In the genomic region with DNA sequence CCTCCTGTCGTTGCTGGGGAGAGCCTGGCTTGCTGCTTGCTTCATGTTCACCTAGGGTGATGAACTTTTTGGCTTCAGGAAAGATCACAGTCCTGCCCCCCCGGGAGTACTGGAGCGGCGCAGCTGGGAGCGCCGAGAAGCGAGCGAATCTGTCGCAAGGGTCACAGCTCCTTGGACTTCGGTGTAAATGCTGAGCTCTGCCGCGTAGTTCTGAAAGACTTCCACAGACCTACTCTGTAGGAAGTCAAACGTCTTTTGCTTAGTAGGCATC, we compare ENCODE assay signal across 8 cellular contexts. TPM values are rescaled to one million over a fixed set of nuclear protein-coding genes. Genes with fewer than 3 reads are reported as not detected.
DNase-seq lines count a peak whose midpoint lies in the region; ATAC-seq, FAIRE-seq and TF ChIP-seq lines count a peak whose summit lies in the region.

No MANE protein-coding gene starts in this region.

- POLR2A ChIA-PET in RWPE1 (lab: Yijun Ruan, JAX; ENCODE audit: low non-redundant PET) (interaction anchor here (0.6 kb wide), 1 partner anchor 194 kb away, joined by 3 read pairs; no protein-coding TSS in a partner anchor), endothelial cell of umbilical vein (lab: Charles Lee) (interaction anchor here (1.1 to 1.3 kb wide), 3 partner anchors 17 to 199 kb away, joined by 3 to 7 read pairs (median 4); no protein-coding TSS in a partner anchor)
- POLR2A ChIA-PET in naive thymus-derived CD4-positive, alpha-beta T cell (lab: Charles Lee), result interaction anchor here (0.5 to 2.7 kb wide), 2 partner anchors 11 to 12 kb away, joined by 3 to 10 read pairs; no protein-coding TSS in a partner anchor

- ATAC-seq in naive thymus-derived CD4-positive, alpha-beta T cell, result no peak
- ATAC-seq in HG03565 (IDR thresholded peaks at IDR 0.05; ENCODE audit: unreplicated experiment), result no peak

- peaks cover 0 to 3% of the 10 kb centered on the region in 2 experiments for H3K36me3 ChIP-seq in endothelial cell of umbilical vein (ENCODE audit: control insufficient read depth in 2 of 2, extremely low read depth in 1 of 2, insufficient read depth in 2 of 2, low read length in 2 of 2)
- peaks cover 0 to 30% (median 0%) of the 10 kb centered on the region in 3 experiments for H3K36me3 ChIP-seq in naive thymus-derived CD4-positive, alpha-beta T cell (ENCODE audit: control insufficient read depth in 2 of 3, insufficient read depth in 3 of 3, low read length in 3 of 3)

- peaks cover 0 to 15% (median 5%) of the 10 kb centered on the region in 5 donors for H3K36me3 Mint-ChIP-seq in naive thymus-derived CD4-positive, alpha-beta T cell

- peak overlapping the region; percentile 54 to 99 (median 98) for H3K27ac Mint-ChIP-seq in naive thymus-derived CD4-positive, alpha-beta T cell

- peak overlapping the region; percentile 45 for H2AFZ ChIP-seq in endothelial cell of umbilical vein (ENCODE audit: low read depth, low read length)

- no peaks in the 10 kb centered on the region for H3K27me3 ChIP-seq in endothelial cell of umbilical vein (ENCODE audit: control insufficient read depth in 2 of 2, insufficient read depth in 2 of 2, low read length in 2 of 2)
- H3K27me3 ChIP-seq in naive thymus-derived CD4-positive, alpha-beta T cell (ENCODE audit: control insufficient read depth in 2 of 2, insufficient read depth in 2 of 2, low read length in 2 of 2), result no peaks in the 10 kb centered on the region

- no peaks in the 10 kb centered on the region for H3K9me1 ChIP-seq in endothelial cell of umbilical vein (replicated peaks; ENCODE audit: control insufficient read depth, extremely low read depth, insufficient read depth, low read length)

- no peaks in the 10 kb centered on the region for H3K9me3 ChIP-seq in endothelial cell of umbilical vein (replicated peaks; ENCODE audit: control insufficient read depth, insufficient read depth, low read length)
- no peaks in the 10 kb centered on the region for H3K9me3 ChIP-seq in naive thymus-derived CD4-positive, alpha-beta T cell (ENCODE audit: control insufficient read depth in 2 of 3, low read length in 3 of 3)

- no peak for TF ChIP-seq CTCF in RWPE1 (conservative IDR thresholded peaks at IDR 0.05; ENCODE audit: low read depth)
- no peak for TF ChIP-seq CTCF in endothelial cell of umbilical vein (IDR thresholded peaks at IDR 0.05; ENCODE audit: extremely low read depth in 1 of 2, insufficient read depth in 1 of 2, low read depth in 1 of 2, low read length in 2 of 2)
- no peak for TF ChIP-seq CTCF in GM10266 (IDR thresholded peaks at IDR 0.05; ENCODE audit: control insufficient read depth, insufficient read depth, low read depth, missing control alignments)

- H3K9ac ChIP-seq in endothelial cell of umbilical vein (replicated peaks; ENCODE audit: extremely low read depth, insufficient read depth, low read length), result peak overlapping the region; percentile 90

- peaks cover 0 to 12% (median 0%) of the 10 kb centered on the region in 11 donors for H3K9me3 Mint-ChIP-seq in naive thymus-derived CD4-positive, alpha-beta T cell

- intact Hi-C loops in endothelial cell of umbilical vein (cut with micrococcal nuclease), result loop anchor here (10.0 kb wide), 2 partner anchors 371 to 459 kb away; no protein-coding TSS in a partner anchor
- intact Hi-C loops in naive thymus-derived CD4-positive, alpha-beta T cell (cut with micrococcal nuclease), result loop anchor here (5.0 to 10.0 kb wide), 5 partner anchors 101 to 1871 kb away; partner anchors contain the start of gene TUBGCP3 (in 1 of the 2)

- DNase-seq in NCI-H146 (lab: John Stamatoyannopoulos, UW), result peak; percentile 33
- no peak for DNase-seq in NCI-H146 treated with DMSO at 0.1 percent for 48 hours (lab: John Stamatoyannopoulos, UW; ENCODE audit: unreplicated experiment)
- DNase-seq in RWPE1 (ENCODE audit: low spot score), result no peak
- no peak for DNase-seq in endothelial cell of umbilical vein (ENCODE audit: low read depth, low spot score)
- DNase-seq in naive thymus-derived CD4-positive, alpha-beta T cell, result peak in 2 of 9 donors; percentile 12 to 17
- DNase-seq in GM10266 (ENCODE audit: extremely low spot score), result no peak
- DNase-seq in NCI-H1694 (lab: John Stamatoyannopoulos, UW), result no peak

- peaks cover 56% of the 10 kb centered on the region for H3K79me2 ChIP-seq in endothelial cell of umbilical vein (ENCODE audit: control insufficient read depth, insufficient read depth, low read length)

- CTCF ChIA-PET in RWPE1 (lab: Yijun Ruan, JAX) (interaction anchor here (0.6 kb wide), 1 partner anchor 1490 kb away, joined by 6 read pairs; no protein-coding TSS in a partner anchor), endothelial cell of umbilical vein (lab: Charles Lee) (interaction anchor here (0.7 to 2.3 kb wide), 6 partner anchors 12 to 104 kb away, joined by 3 to 9 read pairs (median 3); no protein-coding TSS in a partner anchor)
- CTCF ChIA-PET in naive thymus-derived CD4-positive, alpha-beta T cell (lab: Charles Lee), result no interaction called here

- no TSS peak for BruUV-seq in endothelial cell of umbilical vein (replicated peaks; lab: Mats Ljungman, UMichigan)

- peaks cover 18% of the 10 kb centered on the region for H3K4me1 ChIP-seq in endothelial cell of umbilical vein (ENCODE audit: control insufficient read depth, extremely low read depth, insufficient read depth, low read length)
- peaks cover 0 to 20% of the 10 kb centered on the region in 2 donors for H3K4me1 ChIP-seq in naive thymus-derived CD4-positive, alpha-beta T cell (ENCODE audit: control insufficient read depth in 2 of 2, insufficient read depth in 2 of 2, low read length in 2 of 2)

- TF ChIP-seq POLR2A in endothelial cell of umbilical vein (IDR thresholded peaks at IDR 0.05; ENCODE audit: low read depth, low read length), result no peak

- H3K4me3 ChIP-seq in endothelial cell of umbilical vein (replicated peaks in 1 of 3; ENCODE audit: insufficient read depth in 1 of 3, low read depth in 1 of 3, low read length in 3 of 3), result peak overlapping the region; percentile 65 to 89 (median 84)
- H3K4me3 ChIP-seq in naive thymus-derived CD4-positive, alpha-beta T cell (ENCODE audit: low read length), result peak overlapping the region; percentile 68

- H3K4me2 ChIP-seq in endothelial cell of umbilical vein (ENCODE audit: insufficient read depth, low read length), result peak overlapping the region; percentile 97

- peaks cover 2% of the 10 kb centered on the region for H4K20me1 ChIP-seq in endothelial cell of umbilical vein (replicated peaks; ENCODE audit: control insufficient read depth, extremely low read depth, insufficient read depth, low read length)

- H3K27ac ChIP-seq in RWPE1, result peak overlapping the region; percentile 98
- H3K27ac ChIP-seq in endothelial cell of umbilical vein (ENCODE audit: insufficient read depth, low read depth, low read length), result peak overlapping the region; percentile 45
- peak overlapping the region; percentile 74 for H3K27ac ChIP-seq in naive thymus-derived CD4-positive, alpha-beta T cell (ENCODE audit: low read depth, low read length)

- FAIRE-seq in endothelial cell of umbilical vein (lab: Jason Lieb, UNC), result peak; percentile 73

- H3K4me1 Mint-ChIP-seq in naive thymus-derived CD4-positive, alpha-beta T cell, result peaks cover 21 to 58% (median 37%) of the 10 kb centered on the region in 7 donors

- H3K27me3 Mint-ChIP-seq in naive thymus-derived CD4-positive, alpha-beta T cell, result peaks cover 0 to 4% (median 0%) of the 10 kb centered on the region in 5 donors

- peak overlapping the region; percentile 93 to 100 (median 98) for H3K4me3 Mint-ChIP-seq in naive thymus-derived CD4-positive, alpha-beta T cell

- dilution Hi-C loops in endothelial cell of umbilical vein (cut with MboI; ENCODE audit: extremely low pct_ligation_motif_present, low sequenced_read_pairs), result no loop called here

TF ChIP-seq in endothelial cell of umbilical vein, 7 proteins besides CTCF, POLR2A, EP300 and RAD21:
- TF ChIP-seq POLR2AphosphoS5 (IDR thresholded peaks at IDR 0.05; ENCODE audit: insufficient read depth, low read depth, low read length) (no peak), FOS (IDR thresholded peaks at IDR 0.05; ENCODE audit: borderline replicate concordance, insufficient read depth, low read length) (no peak), EZH2 (IDR thresholded peaks at IDR 0.05; ENCODE audit: borderline replicate concordance, low read depth, low read length, severe bottlenecking) (no peak), MAX (IDR thresholded peaks at IDR 0.05; ENCODE audit: insufficient read depth, insufficient read length) (no peak), JUN (IDR thresholded peaks at IDR 0.05; ENCODE audit: borderline replicate concordance, insufficient read depth, insufficient read length, low read depth) (no peak), MYC (IDR thresholded peaks at IDR 0.05; ENCODE audit: low read depth, low read length) (no peak), GATA2 (IDR thresholded peaks at IDR 0.05; ENCODE audit: insufficient read depth, insufficient read length, low read depth, low read length) (no peak)

RNA-seq across cellular contexts. Expression of gene ING1, which starts 2.7 kb away (rescaled TPM):
- total RNA-seq in endothelial cell of umbilical vein, result 10.3 and 10.4 TPM in 2 replicates
- polyA plus RNA-seq in endothelial cell of umbilical vein, result 10.4 and 10.9 TPM in 2 replicates
- polyA plus RNA-seq in endothelial cell of umbilical vein (2011; cell fraction: cytosol; rRNA removed), result 13.7 and 15.1 TPM in 2 replicates
- 10.0 and 13.3 TPM in 2 replicates for polyA plus RNA-seq in endothelial cell of umbilical vein (2011; cell fraction: nucleus; rRNA removed)
- polyA plus RNA-seq in endothelial cell of umbilical vein (2012), result 7.7 and 10.8 TPM in 2 replicates
- 6.3 and 11.7 TPM in 2 replicates for polyA minus RNA-seq in endothelial cell of umbilical vein
- polyA minus RNA-seq in endothelial cell of umbilical vein (2011; cell fraction: cytosol; rRNA and poly(A)+ RNA removed), result 24.3 TPM
- 4.2 and 11.5 TPM in 2 replicates for polyA minus RNA-seq in endothelial cell of umbilical vein (2011; cell fraction: nucleus; rRNA and poly(A)+ RNA removed)
- total RNA-seq in naive thymus-derived CD4-positive, alpha-beta T cell, result 10 to 100 TPM; 14.4 to 33.8 (median 21.8) TPM
- polyA plus RNA-seq in naive thymus-derived CD4-positive, alpha-beta T cell, result 10 to 100 TPM in 1 of 2 donors, 1 to 10 TPM in 1; 9.1 to 22.2 TPM

RNA-seq across cellular contexts. Expression of gene CARS2, which starts 10.3 kb away (rescaled TPM):
- 44.1 and 51.2 TPM in 2 replicates for total RNA-seq in endothelial cell of umbilical vein
- 42.0 and 44.5 TPM in 2 replicates for polyA plus RNA-seq in endothelial cell of umbilical vein
- polyA plus RNA-seq in endothelial cell of umbilical vein (2011; cell fraction: cytosol; rRNA removed), result 33.9 and 40.1 TPM in 2 replicates
- polyA plus RNA-seq in endothelial cell of umbilical vein (2011; cell fraction: nucleus; rRNA removed), result 178 and 180 TPM in 2 replicates
- polyA plus RNA-seq in endothelial cell of umbilical vein (2012), result 44.8 and 48.7 TPM in 2 replicates
- 28.4 and 31.1 TPM in 2 replicates for polyA minus RNA-seq in endothelial cell of umbilical vein
- polyA minus RNA-seq in endothelial cell of umbilical vein (2011; cell fraction: cytosol; rRNA and poly(A)+ RNA removed), result 38.0 TPM
- polyA minus RNA-seq in endothelial cell of umbilical vein (2011; cell fraction: nucleus; rRNA and poly(A)+ RNA removed), result 47.4 and 49.9 TPM in 2 replicates
- total RNA-seq in naive thymus-derived CD4-positive, alpha-beta T cell, result 100 to 1,000 TPM in 2 of 5 experiments, 10 to 100 TPM in 3; 73.1 to 106 (median 89.7) TPM
- polyA plus RNA-seq in naive thymus-derived CD4-positive, alpha-beta T cell, result 10 to 100 TPM; 28.6 to 43.1 TPM

Comparison
In these comparisons a context has a peak if more than half of its experiments do, and no peak if none do; other contexts are left out.
1. H3K27ac ChIP-seq: peak in every context shown above with its lines; median percentile 98 in RWPE1; 74 in naive thymus-derived CD4-positive, alpha-beta T cell; 45 in endothelial cell of umbilical vein.